14 cellular contexts compared by ENCODE assay signal in genomic region chr17:290626-291025, GRCh38.
"Had no signal": no experiment of that assay in that cellular context is flagged by ENCODE, and none has a peak within 500 bp of the region (broad histone marks: within the 10 kb centered on the region; RNA-seq: fewer than 3 reads in every experiment).

No MANE protein-coding gene starts in this region.

- H3K36me3 ChIP-seq: cardiac muscle cell, left lung, right atrium auricular region had no signal

- H3K27ac ChIP-seq: cardiac muscle cell, coronary artery, foreskin keratinocyte, left lung, right atrium auricular region had no signal

- H3K9me3 Mint-ChIP-seq: activated CD4-positive, alpha-beta memory T cell treated with anti-CD3 and anti-CD28 coated beads, Interleukin-2, amount 10 ng/mL, durations not matched to agents 7 days and 5 days; T-helper 2 cell treated with Interferon-gamma antibody and Interleukin-4, amounts not matched to agents 5 μg/mL and 100 μg/mL, for 36 hours had no signal

- H3K27me3 Mint-ChIP-seq: activated CD4-positive, alpha-beta memory T cell treated with anti-CD3 and anti-CD28 coated beads, Interleukin-2, amount 10 ng/mL, durations not matched to agents 7 days and 5 days had no signal

- H3K4me1 ChIP-seq: foreskin keratinocyte, left lung, right atrium auricular region had no signal

- H3K9me3 ChIP-seq: left lung, right atrium auricular region had no signal

- H3K4me3 ChIP-seq: cardiac muscle cell, coronary artery, left lung, right atrium auricular region had no signal

- DNase-seq: activated CD4-positive, alpha-beta memory T cell treated with anti-CD3 and anti-CD28 coated beads, Interleukin-2, amount 10 ng/mL, durations not matched to agents 7 days and 5 days; activated CD4-positive, CD25-positive, alpha-beta regulatory T cell treated with anti-CD3 and anti-CD28 coated beads, Interleukin-2, amount 50 U/mL, for 72 hours; activated gamma-delta T cell; activated T-cell treated with anti-CD3 and anti-CD28 coated beads, Interleukin-2, amount 50 U/mL, for 48 hours; effector CD4-positive, alpha-beta T cell; foreskin keratinocyte; stimulated activated CD4-positive, alpha-beta T cell treated with anti-CD3 and anti-CD28 coated beads, Interleukin-2, amount 100 ng/mL, for 24 hours; stimulated activated naive CD4-positive, alpha-beta T cell; SW 1271 had no signal

- H3K27ac Mint-ChIP-seq: activated CD4-positive, alpha-beta memory T cell treated with anti-CD3 and anti-CD28 coated beads, Interleukin-2, amount 10 ng/mL, durations not matched to agents 7 days and 5 days; T-helper 2 cell treated with Interferon-gamma antibody and Interleukin-4, amounts not matched to agents 5 μg/mL and 100 μg/mL, for 36 hours had no signal

- H3K27me3 ChIP-seq: cardiac muscle cell, foreskin keratinocyte, left lung, right atrium auricular region had no signal

- ATAC-seq: foreskin keratinocyte, left lung had no signal

- H3K4me3 Mint-ChIP-seq: activated CD4-positive, alpha-beta memory T cell treated with anti-CD3 and anti-CD28 coated beads, Interleukin-2, amount 10 ng/mL, durations not matched to agents 7 days and 5 days; T-helper 2 cell treated with Interferon-gamma antibody and Interleukin-4, amounts not matched to agents 5 μg/mL and 100 μg/mL, for 36 hours had no signal
